31 cellular contexts compared by ENCODE assay signal in genomic region chr7:152177696-152178404, GRCh38.
DNase-seq lines count a peak whose midpoint lies in the region; ATAC-seq and TF ChIP-seq lines count a peak whose summit lies in the region.
"Had no signal": no experiment of that assay in that cellular context is flagged by ENCODE, and none has a peak within 500 bp of the region (broad histone marks: within the 10 kb centered on the region; RNA-seq: fewer than 3 reads in every experiment).

No MANE protein-coding gene starts in this region.

- ATAC-seq in activated CD8-positive, alpha-beta T cell treated with anti-CD3 and anti-CD28 coated beads for 36 hours: no peak
- no peak for ATAC-seq in activated CD8-positive, alpha-beta T cell treated with anti-CD3 and anti-CD28 coated beads, Interleukin-2, amount 10 ng/mL, durations not matched to agents 7 days and 5 days
- ATAC-seq in SK-N-SH treated with all-trans-retinoic acid at 6 μM for 48 hours (peak; percentile 47), HG02870 (IDR thresholded peaks at IDR 0.05; ENCODE audit: unreplicated experiment) (no peak)
- no peak for ATAC-seq in stimulated activated effector memory CD8-positive, alpha-beta T cell treated with anti-CD3 and anti-CD28 coated beads, Interleukin-12 subunit alpha, Interleukin-12 subunit beta, amount 100 ng/mL, for 72 hours
- ATAC-seq: effector memory CD8-positive, alpha-beta T cell; foreskin keratinocyte had no signal

- H3K36me3 ChIP-seq in colonic mucosa (peaks cover 11% of the 10 kb centered on the region), smooth muscle cell (ENCODE audit: low read depth) (peaks cover 57% of the 10 kb centered on the region)

- H3K27ac ChIP-seq in colonic mucosa (peak overlapping the region; percentile 53), smooth muscle cell (ENCODE audit: low read depth) (no peak overlapping the region)
- H3K27ac ChIP-seq: C4-2B, foreskin keratinocyte, left ventricle myocardium inferior, neural progenitor cell, parathyroid adenoma, right atrium auricular region, RWPE1, SJSA1, tibial artery had no signal

- no peaks in the 10 kb centered on the region for H3F3A ChIP-seq in smooth muscle cell (ENCODE audit: low read depth)

- peaks cover 49% of the 10 kb centered on the region for H3K36me3 Mint-ChIP-seq in activated CD8-positive, alpha-beta T cell treated with anti-CD3 and anti-CD28 coated beads for 36 hours (ENCODE audit: low read depth)
- H3K36me3 Mint-ChIP-seq in activated CD8-positive, alpha-beta T cell treated with anti-CD3 and anti-CD28 coated beads, Interleukin-2, amount 10 ng/mL, durations not matched to agents 7 days and 5 days (ENCODE audit: low read depth): peaks cover 58% of the 10 kb centered on the region
- H3K36me3 Mint-ChIP-seq in stimulated activated effector memory CD8-positive, alpha-beta T cell treated with anti-CD3 and anti-CD28 coated beads, Interleukin-12 subunit alpha, Interleukin-12 subunit beta, amount 100 ng/mL, for 72 hours: peaks cover 95% of the 10 kb centered on the region

- H3K9ac ChIP-seq in colonic mucosa (ENCODE audit: low read depth in 2 of 2, low read length in 2 of 2) (no peak overlapping the region), smooth muscle cell (ENCODE audit: low read depth) (no peak overlapping the region)
- H3K9ac ChIP-seq: neural progenitor cell, parathyroid adenoma had no signal

- H3K9me3 ChIP-seq in colonic mucosa (no peaks in the 10 kb centered on the region), smooth muscle cell (replicated peaks; ENCODE audit: low read depth) (no peaks in the 10 kb centered on the region)
- H3K9me3 ChIP-seq: left ventricle myocardium inferior, right atrium auricular region, SJSA1, tibial artery had no signal

- no peak for TF ChIP-seq CTCF in activated CD8-positive, alpha-beta T cell treated with anti-CD3 and anti-CD28 coated beads for 36 hours (IDR thresholded peaks at IDR 0.05)
- TF ChIP-seq CTCF in colonic mucosa (IDR thresholded peaks at IDR 0.05) (no peak), smooth muscle cell (IDR thresholded peaks at IDR 0.05; ENCODE audit: borderline replicate concordance, insufficient read depth, poor library complexity, severe bottlenecking) (no peak)

- 95% methylated on average over 7 of the region's 7 CpGs for WGBS in smooth muscle cell (ENCODE audit: low lambda C conversion rate)

- H3K4me2 ChIP-seq in smooth muscle cell: no peak overlapping the region
- H3K4me2 ChIP-seq: neural progenitor cell had no signal

- no peak overlapping the region for H3K4me3 ChIP-seq in colonic mucosa
- H3K4me3 ChIP-seq in smooth muscle cell: no peak overlapping the region
- H3K4me3 ChIP-seq: left ventricle myocardium inferior, neural progenitor cell, right atrium auricular region, SJSA1, tibial artery had no signal

- intact Hi-C loops in activated CD8-positive, alpha-beta T cell treated with anti-CD3 and anti-CD28 coated beads for 36 hours (cut with micrococcal nuclease): no loop called here
- intact Hi-C loops in colonic mucosa (cut with DNase I): no loop called here

- no peak overlapping the region for H3K4me3 Mint-ChIP-seq in activated CD8-positive, alpha-beta T cell treated with anti-CD3 and anti-CD28 coated beads for 36 hours
- no peak overlapping the region for H3K4me3 Mint-ChIP-seq in activated CD8-positive, alpha-beta T cell treated with anti-CD3 and anti-CD28 coated beads, Interleukin-2, amount 10 ng/mL, durations not matched to agents 7 days and 5 days
- H3K4me3 Mint-ChIP-seq in stimulated activated effector memory CD8-positive, alpha-beta T cell treated with anti-CD3 and anti-CD28 coated beads, Interleukin-12 subunit alpha, Interleukin-12 subunit beta, amount 100 ng/mL, for 72 hours: no peak overlapping the region
- H3K4me3 Mint-ChIP-seq: effector memory CD8-positive, alpha-beta T cell; neural progenitor cell had no signal

- no peaks in the 10 kb centered on the region for H3K4me1 ChIP-seq in colonic mucosa
- H3K4me1 ChIP-seq in smooth muscle cell (ENCODE audit: low read depth): no peaks in the 10 kb centered on the region
- H3K4me1 ChIP-seq: foreskin keratinocyte, left ventricle myocardium inferior, neural progenitor cell, parathyroid adenoma, right atrium auricular region, SJSA1, tibial artery had no signal

- POLR2A ChIA-PET in activated CD8-positive, alpha-beta T cell treated with anti-CD3 and anti-CD28 coated beads for 36 hours (lab: Charles Lee): no interaction called here
- POLR2A ChIA-PET in activated CD8-positive, alpha-beta T cell treated with anti-CD3 and anti-CD28 coated beads, Interleukin-2, amount 10 ng/mL, durations not matched to agents 7 days and 5 days (lab: Charles Lee): no interaction called here

- no peak for DNase-seq in activated CD8-positive, alpha-beta T cell treated with anti-CD3 and anti-CD28 coated beads for 36 hours
- no peak for DNase-seq in activated CD8-positive, alpha-beta T cell treated with anti-CD3 and anti-CD28 coated beads, Interleukin-2, amount 10 ng/mL, durations not matched to agents 7 days and 5 days
- DNase-seq in colonic mucosa (no peak), SKM-1 (lab: John Stamatoyannopoulos, UW; ENCODE audit: unreplicated experiment) (no peak), smooth muscle cell (lab: John Stamatoyannopoulos, UW; ENCODE audit: unreplicated experiment) (no peak)
- DNase-seq in stimulated activated effector memory CD8-positive, alpha-beta T cell treated with anti-CD3 and anti-CD28 coated beads, Interleukin-12 subunit alpha, Interleukin-12 subunit beta, amount 100 ng/mL, for 72 hours (ENCODE audit: low spot score in 2 of 2): no peak
- DNase-seq: 8988T; caudate nucleus; COR-L47; effector memory CD8-positive, alpha-beta T cell; foreskin keratinocyte; head of caudate nucleus; islet precursor cell; KG1; left ventricle myocardium inferior; mesendoderm; NCI-H1105; NCI-H187; NCI-H2171; stimulated activated CD4-positive, alpha-beta T cell treated with anti-CD3 and anti-CD28 coated beads, Interleukin-2, amount 100 ng/mL, for 24 hours; T-helper 1 cell; tibial artery had no signal

- peaks cover 5% of the 10 kb centered on the region for H4K20me1 ChIP-seq in smooth muscle cell (ENCODE audit: low read depth)

- no peaks in the 10 kb centered on the region for H3K9me3 Mint-ChIP-seq in activated CD8-positive, alpha-beta T cell treated with anti-CD3 and anti-CD28 coated beads for 36 hours
- no peaks in the 10 kb centered on the region for H3K9me3 Mint-ChIP-seq in activated CD8-positive, alpha-beta T cell treated with anti-CD3 and anti-CD28 coated beads, Interleukin-2, amount 10 ng/mL, durations not matched to agents 7 days and 5 days (ENCODE audit: insufficient read depth)
- H3K9me3 Mint-ChIP-seq in stimulated activated effector memory CD8-positive, alpha-beta T cell treated with anti-CD3 and anti-CD28 coated beads, Interleukin-12 subunit alpha, Interleukin-12 subunit beta, amount 100 ng/mL, for 72 hours: no peaks in the 10 kb centered on the region
- H3K9me3 Mint-ChIP-seq: activated T-helper 2 cell treated with anti-CD3 and anti-CD28 coated beads, Interferon-gamma antibody, Interleukin-2, Interleukin-4, amounts not matched to agents 10 μg/mL and 5 μg/mL and 100 μg/mL, durations not matched to agents 14 hours and 24 hours and 36 hours; effector memory CD8-positive, alpha-beta T cell; neural progenitor cell had no signal

- H3K79me2 ChIP-seq in smooth muscle cell (ENCODE audit: low read depth): peaks cover 5% of the 10 kb centered on the region
- H3K79me2 ChIP-seq: parathyroid adenoma had no signal

- CTCF ChIA-PET in activated CD8-positive, alpha-beta T cell treated with anti-CD3 and anti-CD28 coated beads for 36 hours (lab: Charles Lee): no interaction called here
- CTCF ChIA-PET in activated CD8-positive, alpha-beta T cell treated with anti-CD3 and anti-CD28 coated beads, Interleukin-2, amount 10 ng/mL, durations not matched to agents 7 days and 5 days (lab: Charles Lee): no interaction called here

- peak overlapping the region; percentile 33 for H3K27ac Mint-ChIP-seq in activated CD8-positive, alpha-beta T cell treated with anti-CD3 and anti-CD28 coated beads for 36 hours
- no peak overlapping the region for H3K27ac Mint-ChIP-seq in activated CD8-positive, alpha-beta T cell treated with anti-CD3 and anti-CD28 coated beads, Interleukin-2, amount 10 ng/mL, durations not matched to agents 7 days and 5 days
- peak overlapping the region; percentile 2 for H3K27ac Mint-ChIP-seq in stimulated activated effector memory CD8-positive, alpha-beta T cell treated with anti-CD3 and anti-CD28 coated beads, Interleukin-12 subunit alpha, Interleukin-12 subunit beta, amount 100 ng/mL, for 72 hours
- H3K27ac Mint-ChIP-seq: activated T-helper 2 cell treated with anti-CD3 and anti-CD28 coated beads, Interferon-gamma antibody, Interleukin-2, Interleukin-4, amounts not matched to agents 10 μg/mL and 5 μg/mL and 100 μg/mL, durations not matched to agents 14 hours and 24 hours and 36 hours; neural progenitor cell had no signal

- peaks cover 3% of the 10 kb centered on the region for H3K4me1 Mint-ChIP-seq in activated CD8-positive, alpha-beta T cell treated with anti-CD3 and anti-CD28 coated beads for 36 hours (ENCODE audit: low read depth)
- peaks cover 9% of the 10 kb centered on the region for H3K4me1 Mint-ChIP-seq in activated CD8-positive, alpha-beta T cell treated with anti-CD3 and anti-CD28 coated beads, Interleukin-2, amount 10 ng/mL, durations not matched to agents 7 days and 5 days (ENCODE audit: low read depth)
- peaks cover 7% of the 10 kb centered on the region for H3K4me1 Mint-ChIP-seq in stimulated activated effector memory CD8-positive, alpha-beta T cell treated with anti-CD3 and anti-CD28 coated beads, Interleukin-12 subunit alpha, Interleukin-12 subunit beta, amount 100 ng/mL, for 72 hours
- H3K4me1 Mint-ChIP-seq: neural progenitor cell had no signal

- no peaks in the 10 kb centered on the region for H3K27me3 ChIP-seq in colonic mucosa
- no peaks in the 10 kb centered on the region for H3K27me3 ChIP-seq in smooth muscle cell (ENCODE audit: low read depth)
- H3K27me3 ChIP-seq: foreskin keratinocyte, neural progenitor cell, right atrium auricular region, SJSA1, tibial artery had no signal

- H3K27me3 Mint-ChIP-seq in activated CD8-positive, alpha-beta T cell treated with anti-CD3 and anti-CD28 coated beads for 36 hours: no peaks in the 10 kb centered on the region
- H3K27me3 Mint-ChIP-seq in activated CD8-positive, alpha-beta T cell treated with anti-CD3 and anti-CD28 coated beads, Interleukin-2, amount 10 ng/mL, durations not matched to agents 7 days and 5 days (ENCODE audit: low read depth): no peaks in the 10 kb centered on the region
- H3K27me3 Mint-ChIP-seq: effector memory CD8-positive, alpha-beta T cell had no signal

- no peak overlapping the region for H2AFZ ChIP-seq in smooth muscle cell (ENCODE audit: low read depth)
- H2AFZ ChIP-seq: neural progenitor cell, parathyroid adenoma had no signal

TF ChIP-seq in SK-N-SH treated with all-trans-retinoic acid at 6 μM for 48 hours, 23 proteins besides CTCF, POLR2A, EP300 and RAD21 (continues in another document):
- TF ChIP-seq ISL1 (CRISPR knock-in tag; IDR thresholded peaks at IDR 0.05): peak; percentile 32; the same call in 1 of the 2 replicates
